1 cellular context compared by ENCODE assay signal in the genomic region with DNA sequence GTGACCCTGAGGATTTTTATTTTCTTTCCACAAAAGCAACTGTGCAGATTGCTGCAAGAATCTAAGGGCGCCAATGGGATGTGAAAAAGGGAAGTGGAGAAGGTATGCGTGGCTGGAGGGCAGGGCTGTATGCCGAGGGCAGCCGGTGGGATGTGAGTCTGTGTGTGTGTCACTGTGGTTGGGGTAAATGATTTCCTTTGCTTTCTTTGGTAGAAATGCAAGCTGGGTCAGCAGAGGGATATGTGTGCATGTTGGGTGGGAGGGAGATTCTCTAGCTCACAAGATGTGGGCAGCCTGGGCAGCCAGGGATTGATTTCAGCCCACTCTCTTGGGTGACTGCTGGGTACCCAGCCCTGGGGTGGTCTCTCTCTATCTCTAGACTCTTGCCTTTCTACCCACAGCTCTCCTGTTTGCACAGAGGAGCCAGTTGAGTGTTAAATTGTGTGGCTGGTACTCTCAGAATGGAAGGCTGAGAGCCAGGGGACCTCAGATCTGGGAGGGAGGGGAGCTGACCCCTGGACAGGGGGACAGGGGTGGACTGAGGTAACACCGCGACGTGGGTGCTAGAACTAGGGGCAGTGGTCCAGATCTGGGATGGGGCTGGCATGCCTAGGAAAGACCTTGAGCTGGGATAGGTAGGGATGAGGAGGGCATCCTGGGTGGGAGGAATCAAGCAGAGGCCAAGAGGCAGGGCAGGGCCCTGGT.
TF ChIP-seq lines count a peak whose summit lies in the region.

No MANE protein-coding gene starts in this region.

TF ChIP-seq in SK-N-SH, 30 proteins besides CTCF, POLR2A, EP300 and RAD21 (continued from another document):
- no peak for TF ChIP-seq YY1 (IDR thresholded peaks at IDR 0.05; ENCODE audit: low read depth)
- no peak for TF ChIP-seq RFX5 (IDR thresholded peaks at IDR 0.05; ENCODE audit: low read length)
- no peak for TF ChIP-seq TCF12 (IDR thresholded peaks at IDR 0.05)
- no peak for TF ChIP-seq CHD2 (IDR thresholded peaks at IDR 0.05; ENCODE audit: low read length, partially characterized antibody)
- no peak for TF ChIP-seq FOXM1 (IDR thresholded peaks at IDR 0.05; ENCODE audit: low read depth)
- no peak for TF ChIP-seq USF2 (IDR thresholded peaks at IDR 0.05; ENCODE audit: borderline replicate concordance, low read depth, low read length)
- TF ChIP-seq FOXJ3 (CRISPR knock-in tag; IDR thresholded peaks at IDR 0.05), result no peak
- TF ChIP-seq JUND (IDR thresholded peaks at IDR 0.05), result no peak
- TF ChIP-seq NFIC (IDR thresholded peaks at IDR 0.05; ENCODE audit: borderline replicate concordance), result no peak
- no peak for TF ChIP-seq RXRA (IDR thresholded peaks at IDR 0.05; ENCODE audit: borderline replicate concordance, low read depth)
- no peak for TF ChIP-seq NRF1 (IDR thresholded peaks at IDR 0.05; ENCODE audit: low read depth, low read length)
- no peak for TF ChIP-seq ELF1 (IDR thresholded peaks at IDR 0.05)
- no peak for TF ChIP-seq MXI1 (IDR thresholded peaks at IDR 0.05; ENCODE audit: low read depth, low read length)
- no peak for TF ChIP-seq POLR2AphosphoS5 (IDR thresholded peaks at IDR 0.05; ENCODE audit: low read depth, low read length)
- TF ChIP-seq IRF3 (IDR thresholded peaks at IDR 0.05; ENCODE audit: low read depth, low read length), result no peak
- no peak for TF ChIP-seq MAX (IDR thresholded peaks at IDR 0.05; ENCODE audit: low read depth)
- TF ChIP-seq GABPA (IDR thresholded peaks at IDR 0.05; ENCODE audit: low read depth), result no peak
TF ChIP-seq in SK-N-SH: peak in this region for 0.
